ENCODE assay signal across 28 cellular contexts in the genomic region with DNA sequence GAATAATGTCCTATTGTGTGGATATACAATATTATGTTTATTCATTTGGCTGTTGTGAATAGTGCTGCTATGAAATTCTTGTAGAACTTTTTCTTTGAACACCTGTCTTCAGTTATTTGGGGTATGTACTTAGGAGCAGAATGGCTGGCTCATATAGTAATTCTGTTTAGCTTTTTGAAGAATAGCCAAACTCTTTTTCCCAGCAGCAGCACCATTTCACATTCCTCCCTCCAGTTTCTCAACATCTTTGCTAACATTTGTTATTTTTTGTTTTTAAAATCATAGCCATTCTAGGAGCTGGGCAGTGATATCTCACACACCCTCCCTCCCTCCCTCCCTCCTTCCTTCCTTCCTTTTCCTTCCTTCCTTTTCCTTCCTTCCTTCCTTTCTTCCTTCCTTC.
"Had no signal": no experiment of that assay in that cellular context is flagged by ENCODE, and none has a peak within 500 bp of the region (broad histone marks: within the 10 kb centered on the region; RNA-seq: fewer than 3 reads in every experiment).

No MANE protein-coding gene starts in this region.

- ATAC-seq: activated T-cell treated with anti-CD3 and anti-CD28 coated beads, Interleukin-2, amount 50 U/mL, for 72 hours; esophagus mucosa; foreskin keratinocyte; gastrocnemius medialis; heart right ventricle had no signal

- H3K9me3 ChIP-seq: gastrocnemius medialis had no signal

- DNase-seq: activated CD4-positive, alpha-beta memory T cell treated with anti-CD3 and anti-CD28 coated beads, Interleukin-2, amount 10 ng/mL, durations not matched to agents 7 days and 5 days; activated CD4-positive, alpha-beta T cell treated with anti-CD3 and anti-CD28 coated beads for 1 hour; activated CD4-positive, alpha-beta T cell treated with anti-CD3 and anti-CD28 coated beads for 4 hours; activated CD4-positive, alpha-beta T cell treated with anti-CD3 and anti-CD28 coated beads, Interleukin-2, amount 10 ng/mL, durations not matched to agents 7 days and 5 days; activated CD4-positive, alpha-beta T cell treated with anti-CD3 and anti-CD28 coated beads, Interleukin-2, amount 50 U/mL, for 4 hours; activated CD8-positive, alpha-beta memory T cell treated with anti-CD3 and anti-CD28 coated beads, Interleukin-2, amount 50 U/mL, for 48 hours; activated gamma-delta T cell; activated naive CD4-positive, alpha-beta T cell treated with anti-CD3 and anti-CD28 coated beads, Interleukin-2, amount 50 U/mL, for 16 hours; activated naive CD4-positive, alpha-beta T cell treated with Interleukin-2 at 50 U/mL for 16 hours; activated naive CD8-positive, alpha-beta T cell treated with anti-CD3 and anti-CD28 coated beads, Interleukin-2, amount 10 ng/mL, durations not matched to agents 7 days and 5 days; activated T-cell treated with anti-CD3 and anti-CD28 coated beads for 4 hours; activated T-cell treated with anti-CD3 and anti-CD28 coated beads, Interleukin-2, amount 50 U/mL, for 24 hours; activated T-cell treated with anti-CD3 and anti-CD28 coated beads, Interleukin-2, amount 50 U/mL, for 72 hours; amniotic stem cell; anterior cingulate cortex; brain microvascular endothelial cell; dorsolateral prefrontal cortex; effector memory CD4-positive, alpha-beta T cell; foreskin keratinocyte; gastrocnemius medialis; glutamatergic neuron; heart right ventricle; T-helper 2 cell had no signal

- H3K4me1 ChIP-seq: foreskin keratinocyte, gastrocnemius medialis, heart right ventricle had no signal

- H3K27ac Mint-ChIP-seq: activated CD4-positive, alpha-beta memory T cell treated with anti-CD3 and anti-CD28 coated beads, Interleukin-2, amount 10 ng/mL, durations not matched to agents 7 days and 5 days; activated CD4-positive, alpha-beta T cell treated with anti-CD3 and anti-CD28 coated beads, Interleukin-2, amount 10 ng/mL, durations not matched to agents 7 days and 5 days; activated naive CD8-positive, alpha-beta T cell treated with anti-CD3 and anti-CD28 coated beads, Interleukin-2, amount 10 ng/mL, durations not matched to agents 7 days and 5 days; activated T-cell treated with anti-CD3 and anti-CD28 coated beads, Interleukin-2, amount 50 U/mL, for 24 hours; activated T-cell treated with anti-CD3 and anti-CD28 coated beads, Interleukin-2, amount 50 U/mL, for 72 hours; dendritic cell treated with granulocyte-macrophage colony-stimulating factor and Interleukin-4, amounts not matched to agents 40 ng/mL and 50 ng/mL, for 4 days; endodermal cell had no signal

- H3K27ac ChIP-seq: brain microvascular endothelial cell, coronary artery, dorsolateral prefrontal cortex, foreskin keratinocyte, gastrocnemius medialis, heart right ventricle had no signal

- H3K4me1 Mint-ChIP-seq: activated CD4-positive, alpha-beta memory T cell treated with anti-CD3 and anti-CD28 coated beads, Interleukin-2, amount 10 ng/mL, durations not matched to agents 7 days and 5 days; activated CD4-positive, alpha-beta T cell treated with anti-CD3 and anti-CD28 coated beads, Interleukin-2, amount 10 ng/mL, durations not matched to agents 7 days and 5 days; central memory CD8-positive, alpha-beta T cell; endodermal cell had no signal

- H3K27me3 ChIP-seq: brain microvascular endothelial cell, dorsolateral prefrontal cortex, foreskin keratinocyte, gastrocnemius medialis, heart right ventricle had no signal

- H3K4me3 ChIP-seq: coronary artery, dorsolateral prefrontal cortex, gastrocnemius medialis, heart right ventricle had no signal

- H3K36me3 ChIP-seq: brain microvascular endothelial cell, gastrocnemius medialis, heart right ventricle had no signal

- H3K27me3 Mint-ChIP-seq: dendritic cell treated with granulocyte-macrophage colony-stimulating factor and Interleukin-4, amounts not matched to agents 40 ng/mL and 50 ng/mL, for 4 days had no signal

- H3K4me3 Mint-ChIP-seq: activated CD4-positive, alpha-beta memory T cell treated with anti-CD3 and anti-CD28 coated beads, Interleukin-2, amount 10 ng/mL, durations not matched to agents 7 days and 5 days; activated CD4-positive, alpha-beta T cell treated with anti-CD3 and anti-CD28 coated beads, Interleukin-2, amount 10 ng/mL, durations not matched to agents 7 days and 5 days; activated naive CD8-positive, alpha-beta T cell treated with anti-CD3 and anti-CD28 coated beads, Interleukin-2, amount 10 ng/mL, durations not matched to agents 7 days and 5 days; activated T-cell treated with anti-CD3 and anti-CD28 coated beads, Interleukin-2, amount 50 U/mL, for 24 hours; activated T-cell treated with anti-CD3 and anti-CD28 coated beads, Interleukin-2, amount 50 U/mL, for 72 hours; central memory CD8-positive, alpha-beta T cell; dendritic cell treated with granulocyte-macrophage colony-stimulating factor and Interleukin-4, amounts not matched to agents 40 ng/mL and 50 ng/mL, for 4 days had no signal
